ENCODE assay signal across 28 cellular contexts in genomic region chr4:21664355-21664754, GRCh38.
"Had no signal": no experiment of that assay in that cellular context is flagged by ENCODE, and none has a peak within 500 bp of the region (broad histone marks: within the 10 kb centered on the region; RNA-seq: fewer than 3 reads in every experiment).

No MANE protein-coding gene starts in this region.

- DNase-seq: colonic mucosa; effector CD8-positive, alpha-beta T cell; foreskin melanocyte; glutamatergic neuron; heart right ventricle; hippocampal formation; islet precursor cell; kidney glomerular epithelial cell; left ventricle myocardium superior; lower lobe of right lung; mucosa of descending colon; naive B cell; pancreas; right lobe of liver; small intestine; stimulated activated CD4-positive, alpha-beta T cell treated with anti-CD3 and anti-CD28 coated beads, Interleukin-12 subunit alpha, Interleukin-12 subunit beta, amount 100 ng/mL, for 4 hours; stimulated activated CD4-positive, alpha-beta T cell treated with anti-CD3 and anti-CD28 coated beads, Interleukin-1b, Interleukin-23, amount 100 ng/mL, for 48 hours; stimulated activated CD4-positive, alpha-beta T cell treated with anti-CD3 and anti-CD28 coated beads, Interleukin-4, amount 100 ng/mL, for 1 hour; stimulated activated CD8-positive, alpha-beta memory T cell treated with anti-CD3 and anti-CD28 coated beads, Interleukin-4, amount 100 ng/mL, for 48 hours; stimulated activated naive CD4-positive, alpha-beta T cell; stimulated activated naive CD8-positive, alpha-beta T cell treated with anti-CD3 and anti-CD28 coated beads, Interleukin-15, amount 100 ng/mL, for 72 hours; transverse colon; upper lobe of right lung; uterus had no signal

- H3K4me3 ChIP-seq: colonic mucosa, esophagus muscularis mucosa, heart right ventricle, lower lobe of right lung, mucosa of descending colon, pancreas, right lobe of liver, suprapubic skin, transverse colon, upper lobe of right lung, uterus had no signal

- ATAC-seq: heart right ventricle; left ventricle myocardium superior; lower lobe of right lung; mucosa of descending colon; natural killer cell treated with Interleukin-12 subunit alpha and Interleukin-12 subunit beta and Interleukin-15 and Interleukin-18, amount 100 ng/mL, for 72 hours; pancreas; right lobe of liver; stimulated activated naive CD8-positive, alpha-beta T cell treated with anti-CD3 and anti-CD28 coated beads, Interleukin-15, amount 100 ng/mL, for 72 hours; upper lobe of right lung had no signal

- H3K27ac ChIP-seq: colonic mucosa, esophagus muscularis mucosa, heart right ventricle, lower lobe of right lung, neutrophil, pancreas, right lobe of liver, suprapubic skin, transverse colon, upper lobe of right lung, uterus had no signal

- H3K36me3 ChIP-seq: colonic mucosa, esophagus muscularis mucosa, heart right ventricle, lower lobe of right lung, neutrophil, pancreas, right lobe of liver, suprapubic skin, transverse colon, upper lobe of right lung, uterus had no signal

- H3K27me3 ChIP-seq: colonic mucosa, esophagus muscularis mucosa, heart right ventricle, neutrophil, pancreas, right lobe of liver, suprapubic skin, transverse colon, upper lobe of right lung, uterus had no signal

- H3K4me1 ChIP-seq: colonic mucosa, esophagus muscularis mucosa, heart right ventricle, lower lobe of right lung, pancreas, right lobe of liver, suprapubic skin, transverse colon, upper lobe of right lung, uterus had no signal

- H3K9me3 ChIP-seq: colonic mucosa, esophagus muscularis mucosa, lower lobe of right lung, mucosa of descending colon, neutrophil, pancreas, right lobe of liver, suprapubic skin, transverse colon, upper lobe of right lung, uterus had no signal
